23 cellular contexts compared by ENCODE assay signal in genomic region chr18:3693385-3693784, GRCh38.
"Had no signal": no experiment of that assay in that cellular context is flagged by ENCODE, and none has a peak within 500 bp of the region (broad histone marks: within the 10 kb centered on the region; RNA-seq: fewer than 3 reads in every experiment).

No MANE protein-coding gene starts in this region.

- H3K4me3 Mint-ChIP-seq: activated naive CD4-positive, alpha-beta T cell treated with anti-CD3 and anti-CD28 coated beads, Interleukin-2, amount 10 ng/mL, durations not matched to agents 7 days and 5 days; activated naive CD8-positive, alpha-beta T cell treated with anti-CD3 and anti-CD28 coated beads, Interleukin-2, amount 10 ng/mL, durations not matched to agents 7 days and 5 days; activated T-cell treated with anti-CD3 and anti-CD28 coated beads, Interleukin-2, amount 50 U/mL, for 24 hours; activated T-cell treated with anti-CD3 and anti-CD28 coated beads, Interleukin-2, amount 50 U/mL, for 72 hours; brain; dendritic cell treated with granulocyte-macrophage colony-stimulating factor and Interleukin-4, amounts not matched to agents 40 ng/mL and 50 ng/mL, for 4 days; endodermal cell had no signal

- H3K9me3 Mint-ChIP-seq: activated naive CD4-positive, alpha-beta T cell treated with anti-CD3 and anti-CD28 coated beads, Interleukin-2, amount 10 ng/mL, durations not matched to agents 7 days and 5 days; activated T-cell treated with anti-CD3 and anti-CD28 coated beads, Interleukin-2, amount 50 U/mL, for 24 hours; activated T-cell treated with anti-CD3 and anti-CD28 coated beads, Interleukin-2, amount 50 U/mL, for 72 hours had no signal

- DNase-seq: activated CD4-positive, alpha-beta T cell treated with anti-CD3 and anti-CD28 coated beads for 48 hours; activated CD4-positive, alpha-beta T cell treated with anti-CD3 and anti-CD28 coated beads, Interleukin-2, amount 50 U/mL, for 1 hour; activated CD4-positive, alpha-beta T cell treated with anti-CD3 and anti-CD28 coated beads, Interleukin-2, amount 50 U/mL, for 48 hours; activated CD4-positive, CD25-positive, alpha-beta regulatory T cell; activated CD4-positive, CD25-positive, alpha-beta regulatory T cell treated with anti-CD3 and anti-CD28 coated beads, Interleukin-2, amount 50 U/mL, for 72 hours; activated CD8-positive, alpha-beta memory T cell treated with anti-CD3 and anti-CD28 coated beads, Interleukin-2, amount 50 U/mL, for 48 hours; activated gamma-delta T cell; activated naive CD4-positive, alpha-beta T cell; activated naive CD4-positive, alpha-beta T cell treated with anti-CD3 and anti-CD28 coated beads, Interleukin-2, amount 10 ng/mL, durations not matched to agents 7 days and 5 days; activated naive CD8-positive, alpha-beta T cell treated with anti-CD3 and anti-CD28 coated beads, Interleukin-2, amount 10 ng/mL, durations not matched to agents 7 days and 5 days; activated T-cell treated with anti-CD3 and anti-CD28 coated beads for 4 hours; activated T-cell treated with anti-CD3 and anti-CD28 coated beads, Interleukin-2, amount 50 U/mL, for 24 hours; activated T-cell treated with anti-CD3 and anti-CD28 coated beads, Interleukin-2, amount 50 U/mL, for 72 hours; central memory CD4-positive, alpha-beta T cell; dorsolateral prefrontal cortex; effector memory CD4-positive, alpha-beta T cell; foreskin fibroblast; heart left ventricle had no signal

- H3K36me3 Mint-ChIP-seq: activated naive CD4-positive, alpha-beta T cell treated with anti-CD3 and anti-CD28 coated beads, Interleukin-2, amount 10 ng/mL, durations not matched to agents 7 days and 5 days; activated naive CD8-positive, alpha-beta T cell treated with anti-CD3 and anti-CD28 coated beads, Interleukin-2, amount 10 ng/mL, durations not matched to agents 7 days and 5 days had no signal

- H3K27me3 Mint-ChIP-seq: activated T-cell treated with anti-CD3 and anti-CD28 coated beads, Interleukin-2, amount 50 U/mL, for 24 hours; brain; dendritic cell treated with granulocyte-macrophage colony-stimulating factor and Interleukin-4, amounts not matched to agents 40 ng/mL and 50 ng/mL, for 4 days had no signal

- H3K4me1 Mint-ChIP-seq: activated naive CD4-positive, alpha-beta T cell treated with anti-CD3 and anti-CD28 coated beads, Interleukin-2, amount 10 ng/mL, durations not matched to agents 7 days and 5 days; activated naive CD8-positive, alpha-beta T cell treated with anti-CD3 and anti-CD28 coated beads, Interleukin-2, amount 10 ng/mL, durations not matched to agents 7 days and 5 days had no signal

- H3K27ac Mint-ChIP-seq: activated naive CD4-positive, alpha-beta T cell treated with anti-CD3 and anti-CD28 coated beads, Interleukin-2, amount 10 ng/mL, durations not matched to agents 7 days and 5 days; activated naive CD4-positive, alpha-beta T cell treated with anti-CD3 and anti-CD28 coated beads, Interleukin-2, amount 50 U/mL, for 72 hours; activated naive CD8-positive, alpha-beta T cell treated with anti-CD3 and anti-CD28 coated beads, Interleukin-2, amount 10 ng/mL, durations not matched to agents 7 days and 5 days; activated T-cell treated with anti-CD3 and anti-CD28 coated beads, Interleukin-2, amount 50 U/mL, for 24 hours; activated T-cell treated with anti-CD3 and anti-CD28 coated beads, Interleukin-2, amount 50 U/mL, for 72 hours; dendritic cell treated with granulocyte-macrophage colony-stimulating factor and Interleukin-4, amounts not matched to agents 40 ng/mL and 50 ng/mL, for 4 days; endodermal cell had no signal

- ATAC-seq: activated T-cell treated with anti-CD3 and anti-CD28 coated beads, Interleukin-2, amount 50 U/mL, for 72 hours; esophagus mucosa; heart left ventricle had no signal
